In genomic region chr1:162632743-162633326, GRCh38 we compare ENCODE assay signal across 10 cellular contexts. TPM values are rescaled to one million over a fixed set of nuclear protein-coding genes. Genes with fewer than 3 reads are reported as not detected.
DNase-seq lines count a peak whose midpoint lies in the region; ATAC-seq, FAIRE-seq and TF ChIP-seq lines count a peak whose summit lies in the region.
"Had no signal": no experiment of that assay in that cellular context is flagged by ENCODE, and none has a peak within 500 bp of the region (broad histone marks: within the 10 kb centered on the region; RNA-seq: fewer than 3 reads in every experiment).

No MANE protein-coding gene starts in this region.

- no peaks in the 10 kb centered on the region for H3K27me3 ChIP-seq in GM12878 (replicated peaks in 1 of 2; ENCODE audit: control insufficient read depth in 2 of 2, insufficient read depth in 2 of 2, low read length in 1 of 2)
- no peaks in the 10 kb centered on the region for H3K27me3 ChIP-seq in smooth muscle cell (ENCODE audit: low read depth)

- no peaks in the 10 kb centered on the region for H4K20me1 ChIP-seq in GM12878 (ENCODE audit: control insufficient read depth, insufficient read depth)
- H4K20me1 ChIP-seq in smooth muscle cell (ENCODE audit: low read depth): peaks cover 7% of the 10 kb centered on the region

- BruUV-seq in GM12878 (replicated peaks; lab: Mats Ljungman, UMichigan): TSS peak; percentile 87

- RAD21 ChIA-PET in GM12878 (lab: Charles Lee; ENCODE audit: unreplicated experiment): interaction anchor here (0.8 to 5.3 kb wide), 17 partner anchors 9 to 167 kb away, joined by 3 to 39 read pairs (median 4); no protein-coding TSS in a partner anchor

- ATAC-seq in GM12878: peak; percentile 52
- no peak for ATAC-seq in HG02840 (IDR thresholded peaks at IDR 0.05; ENCODE audit: low FRiP score, unreplicated experiment)
- ATAC-seq in HG03469 (IDR thresholded peaks at IDR 0.05; ENCODE audit: unreplicated experiment): no peak

- peaks cover 21% of the 10 kb centered on the region for H3F3A ChIP-seq in smooth muscle cell (ENCODE audit: low read depth)

- intact Hi-C loops in GM12878 (cut with micrococcal nuclease; ENCODE audit: unreplicated experiment): loop anchor here (5.0 kb wide), 1 partner anchor 689 kb away; the partner anchor contains the start of gene NUF2

- 56% methylated on average over 5 of the region's 5 CpGs for WGBS in GM12878 (ENCODE audit: insufficient coverage, insufficient replicate concordance, low lambda C conversion rate, missing lambda C conversion rate)
- 47% methylated on average over 5 of the region's 5 CpGs for WGBS in smooth muscle cell (ENCODE audit: low lambda C conversion rate)

- POLR2A ChIA-PET in GM12878 (lab: Charles Lee): interaction anchor here (0.9 to 3.3 kb wide), 13 partner anchors 9 to 104 kb away, joined by 3 to 16 read pairs (median 4); no protein-coding TSS in a partner anchor

- FAIRE-seq in GM12878 (lab: Jason Lieb, UNC): no peak

- H3K36me3 ChIP-seq in GM12878 (ENCODE audit: control insufficient read depth in 2 of 2, insufficient read depth in 2 of 2, low read length in 1 of 2) (no peaks in the 10 kb centered on the region), smooth muscle cell (ENCODE audit: low read depth) (no peaks in the 10 kb centered on the region)

- H2AFZ ChIP-seq in GM12878 (ENCODE audit: control insufficient read depth, low read depth, low read length): peak overlapping the region; percentile 78
- H2AFZ ChIP-seq in smooth muscle cell (ENCODE audit: low read depth): peak overlapping the region; percentile 34

- H3K9me3 ChIP-seq in GM12878 (replicated peaks; ENCODE audit: control insufficient read depth, insufficient read depth, low read length): no peaks in the 10 kb centered on the region
- no peaks in the 10 kb centered on the region for H3K9me3 ChIP-seq in iPS-18c (ENCODE audit: control insufficient read depth, insufficient read depth, low read length)
- H3K9me3 ChIP-seq in smooth muscle cell (replicated peaks; ENCODE audit: low read depth): no peaks in the 10 kb centered on the region

- TF ChIP-seq RAD21 in GM12878 (IDR thresholded peaks at IDR 0.05; ENCODE audit: insufficient read depth, low read depth, low read length): no peak

- H3K79me2 ChIP-seq in GM12878 (ENCODE audit: control insufficient read depth, insufficient read depth, low read length) (peaks cover 2% of the 10 kb centered on the region; the same call in 1 of the 2 replicates), smooth muscle cell (ENCODE audit: low read depth) (peaks cover 45% of the 10 kb centered on the region)

- H3K4me1 ChIP-seq in GM12878 (ENCODE audit: control insufficient read depth, insufficient read depth, low read length): peaks cover 32% of the 10 kb centered on the region
- H3K4me1 ChIP-seq in smooth muscle cell (ENCODE audit: low read depth): peaks cover 24% of the 10 kb centered on the region

- in situ Hi-C loops in GM12878 (cut with MboI): no loop called here

- CTCF ChIA-PET in GM12878 (lab: Yijun Ruan, JAX): interaction anchor here (0.5 to 9.3 kb wide), 11 partner anchors 10 to 683 kb away, joined by 3 to 79 read pairs (median 5); no protein-coding TSS in a partner anchor

- peak overlapping the region; percentile 23; the same call in 1 of the 2 replicates for H3K4me3 ChIP-seq in GM12878
- H3K4me3 ChIP-seq in iPS-18c (ENCODE audit: insufficient read depth, low read depth, low read length): peak overlapping the region; percentile 15; the same call in 1 of the 2 replicates
- peak overlapping the region; percentile 62 for H3K4me3 ChIP-seq in smooth muscle cell

- no peak for TF ChIP-seq POLR2A in GM12878 (IDR thresholded peaks at IDR 0.05; ENCODE audit: low read depth, low read length)

- peak overlapping the region; percentile 58; the same call in 1 of the 2 replicates for H3K9ac ChIP-seq in GM12878 (ENCODE audit: control insufficient read depth, insufficient read depth, low read length)
- H3K9ac ChIP-seq in smooth muscle cell (ENCODE audit: low read depth): peak overlapping the region; percentile 86

- SMC1A ChIA-PET in GM12878 (lab: Charles Lee; ENCODE audit: uncharacterized antibody, unreplicated experiment): interaction anchor here (0.7 to 9.1 kb wide), 16 partner anchors 9 to 168 kb away, joined by 3 to 80 read pairs (median 6); no protein-coding TSS in a partner anchor

- TF ChIP-seq CTCF in GM20000 (IDR thresholded peaks at IDR 0.05; ENCODE audit: extremely low read depth, missing control alignments) (no peak), GM12878 (IDR thresholded peaks at IDR 0.05 in 2 of 3, conservative IDR thresholded peaks at IDR 0.05 in 1 of 3; ENCODE audit: control insufficient read depth in 2 of 3, extremely low read depth in 1 of 3, insufficient read depth in 1 of 3, low read depth in 3 of 3, low read length in 3 of 3) (no peak), smooth muscle cell (IDR thresholded peaks at IDR 0.05; ENCODE audit: borderline replicate concordance, insufficient read depth, poor library complexity, severe bottlenecking) (no peak)

- DNase-seq in GM20000 (ENCODE audit: low spot score) (peak; percentile 12), GM12878 (ENCODE audit: low read depth, low spot score) (no peak), smooth muscle cell (lab: John Stamatoyannopoulos, UW; ENCODE audit: unreplicated experiment) (no peak), LoVo (ENCODE audit: low spot score) (no peak), iPS-NIHi7 (ENCODE audit: extremely low spot score) (no peak)
- DNase-seq: activated B cell treated with CpG ODN at 0.5 μM for 24 hours, NCI-H2081 treated with DMSO at 0.1 percent for 48 hours had no signal

- no peak for TF ChIP-seq EP300 in GM12878 (IDR thresholded peaks at IDR 0.05; ENCODE audit: borderline replicate concordance in 1 of 2, control insufficient read depth in 1 of 2, low read depth in 2 of 2, low read length in 2 of 2)

- peak overlapping the region; percentile 82 for H3K27ac ChIP-seq in GM12878 (ENCODE audit: control insufficient read depth, insufficient read depth)
- H3K27ac ChIP-seq in smooth muscle cell (ENCODE audit: low read depth): peak overlapping the region; percentile 94

- H3K4me2 ChIP-seq in GM12878 (ENCODE audit: control insufficient read depth, insufficient read depth) (peak overlapping the region; percentile 70), smooth muscle cell (peak overlapping the region; percentile 90)

TF ChIP-seq in GM12878, 131 proteins besides CTCF, POLR2A, EP300 and RAD21 (continues in another document):
- TF ChIP-seq ZZZ3 (IDR thresholded peaks at IDR 0.05; ENCODE audit: control insufficient read depth, insufficient read length, low read depth) (no peak), TCF12 (IDR thresholded peaks at IDR 0.05; ENCODE audit: low read depth, low read length) (0 out of 2 replicates have a peak, but pooled peaks have one; percentile 40), IKZF2 (IDR thresholded peaks at IDR 0.05) (0 out of 4 replicates have a peak, but pooled peaks have one; percentile 24 to 38), MLLT1 (IDR thresholded peaks at IDR 0.05) (peak; percentile 100), SMAD5 (IDR thresholded peaks at IDR 0.05; ENCODE audit: low read depth) (no peak), CHD2 (IDR thresholded peaks at IDR 0.05; ENCODE audit: borderline replicate concordance, low read depth, low read length) (no peak), MEF2B (IDR thresholded peaks at IDR 0.05; ENCODE audit: partially characterized antibody, poor library complexity, severe bottlenecking) (peak; percentile 20), MTA3 (IDR thresholded peaks at IDR 0.05; ENCODE audit: borderline replicate concordance, low read length) (0 out of 2 replicates have a peak, but pooled peaks have one; percentile 52), RBBP5 (conservative IDR thresholded peaks at IDR 0.05) (no peak), ZNF622 (IDR thresholded peaks at IDR 0.05) (no peak)

RNA-seq across cellular contexts. Expression of gene DDR2, which starts 0.6 kb away (rescaled TPM):
- 28.4 and 31.3 TPM in 2 replicates for total RNA-seq in GM12878 (2013; cell fraction: nucleolus; rRNA removed)
- 6.6 and 7.4 TPM in 2 replicates for total RNA-seq in GM12878 (2014; rRNA removed)
- 4.8 and 5.1 TPM in 2 replicates for total RNA-seq in GM12878 (2014; rRNA removed; fragmentation: Illumina TruSeq; extraction: Trizol)
- 8.4 and 8.8 TPM in 2 replicates for total RNA-seq in GM12878 (2021)
- polyA plus RNA-seq in GM12878 (2011; ENCODE audit: low read depth): 1.6 TPM
- polyA plus RNA-seq in GM12878 (2011; rRNA removed): 4.9 and 6.2 TPM in 2 replicates
- polyA plus RNA-seq in GM12878 (2011; cell fraction: cytosol; rRNA removed): 5.5 and 5.7 TPM in 2 replicates
- 7.8 and 10.1 TPM in 2 replicates for polyA plus RNA-seq in GM12878 (2011; cell fraction: nucleus; rRNA removed)
- 1.8 and 2.0 TPM in 2 replicates for polyA plus RNA-seq in GM12878 (2012)
- polyA plus RNA-seq in GM12878 (2014; fragmentation: Illumina TruSeq; extraction: Trizol): 5.8 and 6.4 TPM in 2 replicates
- polyA plus RNA-seq in GM12878 (2014; fragmentation: Nextera tagmentation; extraction: Ambion mirVana): 1 to 10 TPM; 1.9 to 2.8 TPM
- polyA plus RNA-seq in GM12878 (2014; rRNA removed): 3.6 and 5.7 TPM in 2 replicates
- 1 to 10 TPM; 5.2 to 6.3 TPM for polyA plus RNA-seq in GM12878 (2016; fragmentation: Nextera tagmentation; extraction: Ambion mirVana)
- polyA minus RNA-seq in GM12878 (2011; rRNA and poly(A)+ RNA removed): 17.0 and 18.2 TPM in 2 replicates
- 3.1 and 3.6 TPM in 2 replicates for polyA minus RNA-seq in GM12878 (2011; cell fraction: cytosol; rRNA and poly(A)+ RNA removed)
- polyA minus RNA-seq in GM12878 (2011; cell fraction: nucleus; rRNA and poly(A)+ RNA removed): 7.4 and 13.5 TPM in 2 replicates
- total RNA-seq in smooth muscle cell: 24.5 and 26.5 TPM in 2 replicates
- polyA plus RNA-seq in smooth muscle cell: 8.1 and 13.3 TPM in 2 replicates
